Comparison of ENCODE assay signal across 8 cellular contexts in the genomic region with DNA sequence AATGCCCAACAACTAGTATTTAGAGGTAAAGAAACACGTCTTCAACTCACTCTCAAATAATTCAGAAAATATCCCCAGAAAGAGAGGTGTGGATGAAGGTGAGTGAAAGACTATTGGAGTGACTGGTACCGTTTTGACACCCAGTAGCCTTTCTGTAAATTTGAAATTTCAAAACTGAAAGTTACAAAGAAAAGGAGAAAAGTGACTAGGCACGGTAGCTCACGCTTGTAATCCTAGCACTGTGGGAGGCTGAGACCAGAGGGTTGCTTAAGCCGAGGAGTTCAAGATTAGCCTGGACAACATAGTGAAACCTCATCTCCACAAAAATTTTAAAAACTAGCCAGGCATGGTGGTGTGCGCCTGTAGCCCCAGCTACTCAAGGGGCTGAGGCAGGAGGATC.
DNase-seq lines count a peak whose midpoint lies in the region; ATAC-seq lines count a peak whose summit lies in the region.
"Not testable (repeated sequence)": the region's sequence is repeated elsewhere in the genome, so short reads cannot be mapped to it uniquely, and the experiment has no call there.

No MANE protein-coding gene starts in this region.

- H3K4me3 Mint-ChIP-seq in activated CD8-positive, alpha-beta memory T cell treated with anti-CD3 and anti-CD28 coated beads, Interleukin-2, amount 10 ng/mL, durations not matched to agents 7 days and 5 days; activated naive CD8-positive, alpha-beta T cell treated with anti-CD3 and anti-CD28 coated beads, Interleukin-2, amount 50 U/mL, for 24 hours; stimulated activated memory B cell treated with anti-CD40 and anti-IgM and Interleukin-4, amounts not matched to agents 10 μg/mL and 1 μg/mL and 100 μg/mL, for 72 hours: not testable (repeated sequence)

- not testable (repeated sequence) for H3K9me3 Mint-ChIP-seq in activated CD8-positive, alpha-beta memory T cell treated with anti-CD3 and anti-CD28 coated beads, Interleukin-2, amount 10 ng/mL, durations not matched to agents 7 days and 5 days (ENCODE audit: low read depth); activated naive CD8-positive, alpha-beta T cell treated with anti-CD3 and anti-CD28 coated beads, Interleukin-2, amount 50 U/mL, for 24 hours; stimulated activated memory B cell treated with anti-CD40 and anti-IgM and Interleukin-4, amounts not matched to agents 10 μg/mL and 1 μg/mL and 100 μg/mL, for 72 hours

- not testable (repeated sequence) for H3K27me3 Mint-ChIP-seq in activated CD8-positive, alpha-beta memory T cell treated with anti-CD3 and anti-CD28 coated beads, Interleukin-2, amount 10 ng/mL, durations not matched to agents 7 days and 5 days; activated naive CD8-positive, alpha-beta T cell treated with anti-CD3 and anti-CD28 coated beads, Interleukin-2, amount 50 U/mL, for 24 hours; stimulated activated memory B cell treated with anti-CD40 and anti-IgM and Interleukin-4, amounts not matched to agents 10 μg/mL and 1 μg/mL and 100 μg/mL, for 72 hours

- CTCF ChIA-PET in activated CD8-positive, alpha-beta memory T cell treated with anti-CD3 and anti-CD28 coated beads, Interleukin-2, amount 10 ng/mL, durations not matched to agents 7 days and 5 days (lab: Charles Lee) = not testable (repeated sequence)

- DNase-seq in activated CD8-positive, alpha-beta memory T cell treated with anti-CD3 and anti-CD28 coated beads, Interleukin-2, amount 10 ng/mL, durations not matched to agents 7 days and 5 days; activated naive CD8-positive, alpha-beta T cell treated with anti-CD3 and anti-CD28 coated beads, Interleukin-2, amount 50 U/mL, for 24 hours: not testable (repeated sequence)

- not testable (repeated sequence) for H3K27ac Mint-ChIP-seq in activated CD8-positive, alpha-beta memory T cell treated with anti-CD3 and anti-CD28 coated beads, Interleukin-2, amount 10 ng/mL, durations not matched to agents 7 days and 5 days; activated naive CD8-positive, alpha-beta T cell treated with anti-CD3 and anti-CD28 coated beads, Interleukin-2, amount 50 U/mL, for 24 hours; stimulated activated memory B cell treated with anti-CD40 and anti-IgM and Interleukin-4, amounts not matched to agents 10 μg/mL and 1 μg/mL and 100 μg/mL, for 72 hours

- not testable (repeated sequence) for H3K36me3 Mint-ChIP-seq in activated CD8-positive, alpha-beta memory T cell treated with anti-CD3 and anti-CD28 coated beads, Interleukin-2, amount 10 ng/mL, durations not matched to agents 7 days and 5 days; activated naive CD8-positive, alpha-beta T cell treated with anti-CD3 and anti-CD28 coated beads, Interleukin-2, amount 50 U/mL, for 24 hours (ENCODE audit: low read depth); stimulated activated memory B cell treated with anti-CD40 and anti-IgM and Interleukin-4, amounts not matched to agents 10 μg/mL and 1 μg/mL and 100 μg/mL, for 72 hours

- peak; percentile 39 for ATAC-seq in GM18498 (IDR thresholded peaks at IDR 0.05; ENCODE audit: unreplicated experiment)
- peak; percentile 44 for ATAC-seq in GM18870 (IDR thresholded peaks at IDR 0.05; ENCODE audit: unreplicated experiment)
- ATAC-seq in GM21390 (IDR thresholded peaks at IDR 0.05; ENCODE audit: unreplicated experiment) = peak; percentile 36
- peak; percentile 45 for ATAC-seq in HG02759 (IDR thresholded peaks at IDR 0.05; ENCODE audit: unreplicated experiment)
- ATAC-seq in HG03565 (IDR thresholded peaks at IDR 0.05; ENCODE audit: unreplicated experiment) = peak; percentile 29
- ATAC-seq in activated CD8-positive, alpha-beta memory T cell treated with anti-CD3 and anti-CD28 coated beads, Interleukin-2, amount 10 ng/mL, durations not matched to agents 7 days and 5 days = peak; percentile 65
- ATAC-seq in activated naive CD8-positive, alpha-beta T cell treated with anti-CD3 and anti-CD28 coated beads, Interleukin-2, amount 50 U/mL, for 24 hours = peak; percentile 55
- peak; percentile 52 for ATAC-seq in stimulated activated memory B cell treated with anti-CD40 and anti-IgM and Interleukin-4, amounts not matched to agents 10 μg/mL and 1 μg/mL and 100 μg/mL, for 72 hours

- H3K4me1 Mint-ChIP-seq in activated CD8-positive, alpha-beta memory T cell treated with anti-CD3 and anti-CD28 coated beads, Interleukin-2, amount 10 ng/mL, durations not matched to agents 7 days and 5 days; activated naive CD8-positive, alpha-beta T cell treated with anti-CD3 and anti-CD28 coated beads, Interleukin-2, amount 50 U/mL, for 24 hours; stimulated activated memory B cell treated with anti-CD40 and anti-IgM and Interleukin-4, amounts not matched to agents 10 μg/mL and 1 μg/mL and 100 μg/mL, for 72 hours: not testable (repeated sequence)
